In genomic region chr5:30690931-30691330, GRCh38 we compare ENCODE assay signal across 25 cellular contexts.
"Had no signal": no experiment of that assay in that cellular context is flagged by ENCODE, and none has a peak within 500 bp of the region (broad histone marks: within the 10 kb centered on the region; RNA-seq: fewer than 3 reads in every experiment).

No MANE protein-coding gene starts in this region.

- H3K27me3 ChIP-seq: ascending aorta, body of pancreas had no signal

- H3K36me3 ChIP-seq: ascending aorta had no signal

- H3K27ac ChIP-seq: ascending aorta, body of pancreas had no signal

- DNase-seq: activated CD4-positive, alpha-beta T cell treated with anti-CD3 and anti-CD28 coated beads, Interleukin-2, amount 10 ng/mL, durations not matched to agents 24 days and 14 days; activated CD4-positive, alpha-beta T cell treated with anti-CD3 and anti-CD28 coated beads, Interleukin-2, amount 50 U/mL, for 48 hours; activated CD4-positive, CD25-positive, alpha-beta regulatory T cell treated with anti-CD3 and anti-CD28 coated beads, Interleukin-2, amount 50 U/mL, for 72 hours; activated CD8-positive, alpha-beta memory T cell treated with anti-CD3 and anti-CD28 coated beads, Interleukin-2, amount 10 ng/mL, durations not matched to agents 7 days and 5 days; activated effector memory CD4-positive, alpha-beta T cell treated with Interleukin-2 at 50 U/mL for 16 hours; activated naive CD4-positive, alpha-beta T cell; activated T-cell treated with anti-CD3 and anti-CD28 coated beads, Interleukin-2, amount 50 U/mL, for 24 hours; body of pancreas; central memory CD4-positive, alpha-beta T cell; MM.1S; NCI-H1105; NCI-H1436; NCI-H187 treated with DMSO at 0.1 percent for 48 hours; NCI-H2081 treated with DMSO at 0.1 percent for 48 hours; NCI-H345; NCI-H510A; NCI-H526 treated with DMSO at 0.1 percent for 48 hours; NCI-H82; NK-92 treated with Interleukin-12 subunit alpha and Interleukin-12 subunit beta, amount 100 ng/mL, for 24 hours; OCI-M1; SIG-M5; T-helper 17 cell; T-helper 9 cell had no signal

- H3K9me3 ChIP-seq: ascending aorta, body of pancreas had no signal

- H3K4me3 ChIP-seq: ascending aorta, body of pancreas had no signal

- H3K4me1 ChIP-seq: ascending aorta, body of pancreas had no signal

- ATAC-seq: activated CD8-positive, alpha-beta memory T cell treated with anti-CD3 and anti-CD28 coated beads, Interleukin-2, amount 10 ng/mL, durations not matched to agents 7 days and 5 days; body of pancreas; T-helper 17 cell; WTC11 had no signal
